13 cellular contexts compared by ENCODE assay signal in genomic region chr2:20796374-20796791, GRCh38. TPM values are rescaled to one million over a fixed set of nuclear protein-coding genes. Genes with fewer than 3 reads are reported as not detected.
A peak's percentile ranks its signal among the peaks of the same experiment; 100 is the strongest.
DNase-seq lines count a peak whose midpoint lies in the region; ATAC-seq, FAIRE-seq and TF ChIP-seq lines count a peak whose summit lies in the region.
"Had no signal": no experiment of that assay in that cellular context is flagged by ENCODE, and none has a peak within 500 bp of the region (broad histone marks: within the 10 kb centered on the region; RNA-seq: fewer than 3 reads in every experiment).

No MANE protein-coding gene starts in this region.

- H3K27me3 ChIP-seq in small intestine (ENCODE audit: control insufficient read depth in 2 of 2, insufficient read depth in 2 of 2, low read length in 2 of 2): no peaks in the 10 kb centered on the region

- H3K4me1 ChIP-seq in small intestine (ENCODE audit: control insufficient read depth in 2 of 2, insufficient read depth in 1 of 2, low read depth in 1 of 2, low read length in 1 of 2): no peaks in the 10 kb centered on the region

- 76 to 85% (median 82%) methylated on average over 1 of the region's 1 CpG for WGBS in small intestine, 3 donors

- DNase-seq in LHCN-M2 (ENCODE audit: low read depth) (peak; percentile 58), fibroblast of mammary gland (ENCODE audit: low read depth) (peak; percentile 69), small intestine (peak; percentile 25), pons (ENCODE audit: low spot score) (no peak), germinal center (ENCODE audit: low spot score) (no peak), GM03348 (ENCODE audit: low spot score) (no peak)
- no peak for DNase-seq in central memory CD4-positive, alpha-beta T cell
- DNase-seq: DMS79, NCI-H1048 had no signal

- no peaks in the 10 kb centered on the region for H3K9me3 ChIP-seq in small intestine (ENCODE audit: control insufficient read depth, low read depth)

- peaks cover 0 to 3% of the 10 kb centered on the region in 2 donors for H3K36me3 ChIP-seq in small intestine (ENCODE audit: control insufficient read depth in 2 of 2, insufficient read depth in 2 of 2, low read length in 2 of 2)

- H3K4me3 ChIP-seq in fibroblast of mammary gland (ENCODE audit: control insufficient read depth, low read depth, low read length) (no peak overlapping the region), small intestine (ENCODE audit: low read depth in 1 of 2, low read length in 2 of 2) (no peak overlapping the region)

- FAIRE-seq in small intestine (lab: Jason Lieb, UNC): no peak
- FAIRE-seq: islet of Langerhans had no signal

- H3K27ac ChIP-seq in small intestine (ENCODE audit: low read depth in 1 of 2, low read length in 1 of 2): no peak overlapping the region
- H3K27ac ChIP-seq: parathyroid adenoma had no signal

- TF ChIP-seq CTCF in fibroblast of mammary gland (conservative IDR thresholded peaks at IDR 0.05; ENCODE audit: control insufficient read depth, insufficient read depth, low read depth, low read length): no peak

- peak; percentile 54 for ATAC-seq in GM19463 (IDR thresholded peaks at IDR 0.05; ENCODE audit: unreplicated experiment)
- ATAC-seq: activated T-helper 17 cell treated with anti-CD3 and anti-CD28 coated beads, Interleukin-2, amount 50 U/mL, for 72 hours had no signal

RNA-seq across cellular contexts. Expression of gene LDAH, which starts 26.5 kb away (rescaled TPM):
- 21.5 and 24.3 TPM in 2 replicates for total RNA-seq in LHCN-M2 (2014; rRNA removed)
- polyA plus RNA-seq in LHCN-M2 (2012): 9.5 TPM
- 10 to 100 TPM in 1 of 3 donors, 1 to 10 TPM in 2; 4.3 to 12.9 (median 7.8) TPM for polyA plus RNA-seq in small intestine

Comparison
In these comparisons a context has a peak if more than half of its experiments do, and no peak if none do; other contexts are left out.
1. DNase-seq: peak in LHCN-M2 (single experiment), fibroblast of mammary gland (single experiment) and small intestine (single experiment); none in pons (single experiment), central memory CD4-positive, alpha-beta T cell (single experiment), germinal center (single experiment) and GM03348 (single experiment).